8 cellular contexts compared by ENCODE assay signal in genomic region chr7:90629306-90629918, GRCh38. TPM values are rescaled to one million over a fixed set of nuclear protein-coding genes. Genes with fewer than 3 reads are reported as not detected.
DNase-seq lines count a peak whose midpoint lies in the region; ATAC-seq and TF ChIP-seq lines count a peak whose summit lies in the region.

No MANE protein-coding gene starts in this region.

- H3K27me3 Mint-ChIP-seq in nephron progenitor cell (ENCODE audit: low read depth, poor library complexity), result no peaks in the 10 kb centered on the region

- no peaks in the 10 kb centered on the region for H3K79me2 ChIP-seq in PC-3 (ENCODE audit: low read length)

- H3K9me3 ChIP-seq in PC-3 (ENCODE audit: low read length), result no peaks in the 10 kb centered on the region

- peaks cover 17% of the 10 kb centered on the region for H3K4me1 Mint-ChIP-seq in nephron progenitor cell

- no peak overlapping the region for H3K4me3 ChIP-seq in PC-3 (ENCODE audit: low read length)

- H3K9me3 Mint-ChIP-seq in nephron progenitor cell, result peaks cover 4% of the 10 kb centered on the region

- H2AFZ ChIP-seq in PC-3 (ENCODE audit: low read length), result no peak overlapping the region

- POLR2A ChIA-PET in PC-3 (lab: Charles Lee; ENCODE audit: unreplicated experiment), result no interaction called here

- H3K4me1 ChIP-seq in PC-3 (ENCODE audit: insufficient read depth, low read length), result peaks cover 19% of the 10 kb centered on the region

- H3K4me3 Mint-ChIP-seq in nephron progenitor cell, result no peak overlapping the region

- no peaks in the 10 kb centered on the region for H3F3A ChIP-seq in PC-3 (ENCODE audit: low read length, unreplicated experiment)

- peaks cover 16% of the 10 kb centered on the region for H3K36me3 Mint-ChIP-seq in nephron progenitor cell (ENCODE audit: low read depth)

- DNase-seq in GM03348 (ENCODE audit: low spot score) (peak; percentile 78), HPDE6-E6E7 (ENCODE audit: extremely low spot score) (peak; percentile 51), PC-3 (peak; percentile 80), epithelial cell of prostate (ENCODE audit: low read depth, low spot score) (peak; percentile 6), nephron progenitor cell (no peak)
- no peak for DNase-seq in stimulated activated naive CD4-positive, alpha-beta T cell treated with Interleukin-2 at 50 U/mL for 16 hours (lab: John Stamatoyannopoulos, UW)
- DNase-seq in activated naive CD4-positive, alpha-beta T cell (lab: John Stamatoyannopoulos, UW), result no peak

- H3K27ac Mint-ChIP-seq in nephron progenitor cell, result no peak overlapping the region

- CTCF ChIA-PET in PC-3 (lab: Charles Lee), result interaction anchor here (0.5 to 0.9 kb wide), 7 partner anchors 10 to 1316 kb away, joined by 3 to 5 read pairs (median 3); no protein-coding TSS in a partner anchor

- intact Hi-C loops in PC-3 (cut with micrococcal nuclease), result loop anchor here (1.0 kb wide), 2 partner anchors 34 to 174 kb away; no protein-coding TSS in a partner anchor

- H3K9me2 ChIP-seq in PC-3 (replicated peaks; ENCODE audit: low read length), result no peaks in the 10 kb centered on the region

- TF ChIP-seq CTCF in PC-3 (conservative IDR thresholded peaks at IDR 0.05; ENCODE audit: low read depth, low read length) (peak; percentile 80), nephron progenitor cell (IDR thresholded peaks at IDR 0.05) (peak; percentile 43)

- no peak overlapping the region for H3K4me2 ChIP-seq in PC-3 (ENCODE audit: low read length)

- peak; percentile 87 for ATAC-seq in GM21367 (IDR thresholded peaks at IDR 0.05; ENCODE audit: unreplicated experiment)
- peak; percentile 84 for ATAC-seq in PC-3

- H3K36me3 ChIP-seq in PC-3 (ENCODE audit: low read depth, low read length), result no peaks in the 10 kb centered on the region

- no peaks in the 10 kb centered on the region for H3K27me3 ChIP-seq in PC-3 (ENCODE audit: low read length)

- H3K27ac ChIP-seq in PC-3 (ENCODE audit: low read length) (no peak overlapping the region), epithelial cell of prostate (no peak overlapping the region)

- BruUV-seq in PC-3 (replicated peaks; lab: Mats Ljungman, UMichigan), result no TSS peak

- H4K20me1 ChIP-seq in PC-3 (ENCODE audit: low read length), result no peaks in the 10 kb centered on the region

- no peak overlapping the region for H3K9ac ChIP-seq in PC-3 (ENCODE audit: low read length)

RNA-seq across cellular contexts. Expression of gene CDK14, which starts 33.3 kb away (rescaled TPM):
- total RNA-seq in PC-3 (2014; rRNA removed), result 6.6 and 8.2 TPM in 2 replicates

Comparison
In these comparisons a context has a peak if more than half of its experiments do, and no peak if none do; other contexts are left out.
1. DNase-seq: peak in GM03348 (single experiment), HPDE6-E6E7 (single experiment), PC-3 (single experiment) and epithelial cell of prostate (single experiment); none in nephron progenitor cell (single experiment), stimulated activated naive CD4-positive, alpha-beta T cell treated with Interleukin-2 at 50 U/mL for 16 hours (single experiment) and activated naive CD4-positive, alpha-beta T cell (0 of 4).